8 cellular contexts compared by ENCODE assay signal in the genomic region with DNA sequence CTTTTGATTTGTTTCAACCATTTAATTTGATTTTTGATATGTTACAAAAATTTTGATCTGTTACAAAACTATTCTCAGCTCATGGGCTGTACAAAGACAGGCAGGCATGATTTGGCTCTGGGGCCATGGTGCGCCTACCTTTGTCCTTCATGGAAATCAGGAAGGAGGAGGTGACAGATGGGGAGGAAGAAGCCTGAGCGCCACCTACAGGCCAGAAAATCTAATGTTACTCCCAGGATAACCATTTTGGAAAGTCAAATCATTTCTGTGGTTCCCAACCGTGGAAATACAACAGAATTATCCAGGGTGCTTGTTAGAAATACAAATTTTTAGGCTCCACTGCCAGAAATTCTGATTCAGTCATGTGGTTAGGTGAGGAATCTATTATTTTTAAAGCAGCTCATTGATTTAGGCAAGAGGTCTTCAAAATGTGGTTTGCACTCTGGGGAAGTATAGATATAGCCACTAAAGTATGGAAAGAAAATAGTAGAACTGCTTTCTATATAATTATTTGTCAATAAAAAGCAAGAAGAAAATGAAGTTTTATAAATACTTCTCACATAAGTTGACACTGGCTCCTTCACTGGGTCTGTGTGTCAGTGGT.
DNase-seq lines count a peak whose midpoint lies in the region; ATAC-seq and TF ChIP-seq lines count a peak whose summit lies in the region.

No MANE protein-coding gene starts in this region.

- no peak overlapping the region for H3K4me2 ChIP-seq in hepatocyte

- no peak overlapping the region for H3K27ac Mint-ChIP-seq in CD8-positive, alpha-beta memory T cell

- no peak overlapping the region for H3K4me3 Mint-ChIP-seq in CD8-positive, alpha-beta memory T cell

- H3K27me3 ChIP-seq in hepatocyte (no peaks in the 10 kb centered on the region), esophagus squamous epithelium (peaks cover 0 to 42% (median 0%) of the 10 kb centered on the region in 4 donors)
- H3K27me3 ChIP-seq in CD8-positive, alpha-beta memory T cell (ENCODE audit: insufficient read depth, low read length, poor library complexity, severe bottlenecking), result peaks cover 8% of the 10 kb centered on the region

- POLR2A ChIA-PET in RWPE1 (lab: Yijun Ruan, JAX; ENCODE audit: low non-redundant PET), result no interaction called here
- POLR2A ChIA-PET in CD8-positive, alpha-beta memory T cell (lab: Charles Lee), result no interaction called here

- no peak overlapping the region for H2AFZ ChIP-seq in hepatocyte

- WGBS in hepatocyte (ENCODE audit: low lambda C conversion rate, missing lambda C conversion rate), result 65% methylated on average over 3 of the region's 3 CpGs
- WGBS in esophagus squamous epithelium, 2 donors, result 50 to 67% methylated on average over 3 of the region's 3 CpGs

- peaks cover 0 to 4% (median 0%) of the 10 kb centered on the region in 5 donors for H3K9me3 Mint-ChIP-seq in CD8-positive, alpha-beta memory T cell

- H3K36me3 Mint-ChIP-seq in CD8-positive, alpha-beta memory T cell, result no peaks in the 10 kb centered on the region

- H3K79me2 ChIP-seq in hepatocyte, result no peaks in the 10 kb centered on the region

- CTCF ChIA-PET in RWPE1 (lab: Yijun Ruan, JAX), result interaction anchor here (0.6 to 3.0 kb wide), 7 partner anchors 12 to 181 kb away, joined by 3 to 26 read pairs (median 3); no protein-coding TSS in a partner anchor
- CTCF ChIA-PET in CD8-positive, alpha-beta memory T cell (lab: Charles Lee), result no interaction called here

- no peaks in the 10 kb centered on the region for H4K20me1 ChIP-seq in hepatocyte (ENCODE audit: insufficient read depth, poor library complexity, severe bottlenecking)

- TF ChIP-seq POLR2A in esophagus squamous epithelium (IDR thresholded peaks at IDR 0.05), result no peak

- DNase-seq in NOMO-1 treated with DMSO at 0.1 percent for 48 hours (lab: John Stamatoyannopoulos, UW; ENCODE audit: unreplicated experiment), result peak; percentile 3
- no peak for DNase-seq in NOMO-1 (lab: John Stamatoyannopoulos, UW; ENCODE audit: unreplicated experiment in 2 of 2)
- DNase-seq in RWPE1 (ENCODE audit: low spot score), result peak; percentile 30
- peak; percentile 34 for DNase-seq in hepatocyte (ENCODE audit: low spot score)
- no peak for DNase-seq in CD8-positive, alpha-beta memory T cell
- DNase-seq in inferior parietal cortex (ENCODE audit: extremely low spot score), result no peak
- DNase-seq in esophagus squamous epithelium (lab: John Stamatoyannopoulos, UW), result no peak

- no peaks in the 10 kb centered on the region for H3K9me3 ChIP-seq in hepatocyte (ENCODE audit: low read depth)
- no peaks in the 10 kb centered on the region for H3K9me3 ChIP-seq in CD8-positive, alpha-beta memory T cell (ENCODE audit: low read length)
- no peaks in the 10 kb centered on the region for H3K9me3 ChIP-seq in esophagus squamous epithelium

- intact Hi-C loops in esophagus squamous epithelium (cut with DNase I), result no loop called here

- no peaks in the 10 kb centered on the region for H3K4me1 Mint-ChIP-seq in CD8-positive, alpha-beta memory T cell

- peaks cover 4% of the 10 kb centered on the region for H3K4me1 ChIP-seq in hepatocyte (ENCODE audit: insufficient read depth)
- H3K4me1 ChIP-seq in CD8-positive, alpha-beta memory T cell (ENCODE audit: insufficient read depth, low read length), result no peaks in the 10 kb centered on the region
- H3K4me1 ChIP-seq in esophagus squamous epithelium, result no peaks in the 10 kb centered on the region

- H3K27ac ChIP-seq in RWPE1 (no peak overlapping the region), hepatocyte (no peak overlapping the region), esophagus squamous epithelium (no peak overlapping the region)
- H3K27ac ChIP-seq in CD8-positive, alpha-beta memory T cell (ENCODE audit: low read depth, low read length), result no peak overlapping the region

- no peaks in the 10 kb centered on the region for H3K9me2 ChIP-seq in hepatocyte (replicated peaks; ENCODE audit: insufficient read depth)

- H3K36me3 ChIP-seq in hepatocyte (replicated peaks; ENCODE audit: insufficient read depth, low read depth) (no peaks in the 10 kb centered on the region), esophagus squamous epithelium (no peaks in the 10 kb centered on the region)
- no peaks in the 10 kb centered on the region for H3K36me3 ChIP-seq in CD8-positive, alpha-beta memory T cell (ENCODE audit: insufficient read depth, low read length)

- H3K27me3 Mint-ChIP-seq in CD8-positive, alpha-beta memory T cell, result peaks cover 10 to 25% of the 10 kb centered on the region in 2 donors

- peak; percentile 46 for ATAC-seq in HG03039 (IDR thresholded peaks at IDR 0.05; ENCODE audit: unreplicated experiment)

- H3K4me3 ChIP-seq in hepatocyte (no peak overlapping the region), esophagus squamous epithelium (no peak overlapping the region)
- H3K4me3 ChIP-seq in CD8-positive, alpha-beta memory T cell (ENCODE audit: low read length), result no peak overlapping the region

- peak; percentile 29; the same call in 1 of the 2 replicates for TF ChIP-seq CTCF in RWPE1 (conservative IDR thresholded peaks at IDR 0.05; ENCODE audit: low read depth)
- peak; percentile 42 for TF ChIP-seq CTCF in hepatocyte (IDR thresholded peaks at IDR 0.05; ENCODE audit: poor library complexity)
- peak in 2 of 6 experiments; percentile 20 to 56 for TF ChIP-seq CTCF in esophagus squamous epithelium (IDR thresholded peaks at IDR 0.05)

Comparison
In these comparisons a context has a peak if more than half of its experiments do, and no peak if none do; other contexts are left out.
1. DNase-seq: peak in NOMO-1 treated with DMSO at 0.1 percent for 48 hours (single experiment), RWPE1 (single experiment) and hepatocyte (single experiment); none in NOMO-1 (0 of 2), CD8-positive, alpha-beta memory T cell (0 of 5), inferior parietal cortex (single experiment) and esophagus squamous epithelium (single experiment).